In genomic region chr20:36745927-36746659, GRCh38 we compare ENCODE assay signal across 7 cellular contexts. TPM values are rescaled to one million over a fixed set of nuclear protein-coding genes. Genes with fewer than 3 reads are reported as not detected.
DNase-seq lines count a peak whose midpoint lies in the region; ATAC-seq and TF ChIP-seq lines count a peak whose summit lies in the region.

Gene NDRG3 (minus strand): TSS chr20:36746090. CDS start chr20:36721735, 24,355 bp downstream.

- peaks cover 6% of the 10 kb centered on the region for H3K79me2 ChIP-seq in hepatocyte

- no peaks in the 10 kb centered on the region for H3K9me3 Mint-ChIP-seq in T-helper 2 cell treated with Interferon-gamma antibody and Interleukin-4, amounts not matched to agents 5 μg/mL and 100 μg/mL, for 36 hours

- peak within 1 kb of the TSS; percentile 99 for H3K4me2 ChIP-seq in hepatocyte

- no peaks in the 10 kb centered on the region for H4K20me1 ChIP-seq in hepatocyte (ENCODE audit: insufficient read depth, poor library complexity, severe bottlenecking)

- peak within 1 kb of the TSS; percentile 72 for H3K4me3 ChIP-seq in astrocyte of the cerebellum (ENCODE audit: low read depth, low read length)
- H3K4me3 ChIP-seq in hepatocyte, result peak within 1 kb of the TSS; percentile 98

- H3K4me1 ChIP-seq in hepatocyte (ENCODE audit: insufficient read depth), result peaks cover 12% of the 10 kb centered on the region

- peak; percentile 96 to 97 for DNase-seq in NCI-H1930 (lab: John Stamatoyannopoulos, UW)
- peak; percentile 90 for DNase-seq in T-helper 2 cell treated with Interferon-gamma antibody and Interleukin-4, amounts not matched to agents 5 μg/mL and 100 μg/mL, for 36 hours (ENCODE audit: low spot score)
- DNase-seq in astrocyte of the cerebellum (ENCODE audit: low read depth), result peak; percentile 84
- DNase-seq in hepatocyte (ENCODE audit: low spot score), result peak; percentile 97
- DNase-seq in retina, result peak; percentile 85

- WGBS in hepatocyte (ENCODE audit: low lambda C conversion rate, missing lambda C conversion rate), result 25% methylated on average over 14 of the region's 63 CpGs

- peaks cover 6% of the 10 kb centered on the region for H3K36me3 Mint-ChIP-seq in T-helper 2 cell treated with Interferon-gamma antibody and Interleukin-4, amounts not matched to agents 5 μg/mL and 100 μg/mL, for 36 hours (ENCODE audit: low read depth)

- H3K4me3 Mint-ChIP-seq in T-helper 2 cell treated with Interferon-gamma antibody and Interleukin-4, amounts not matched to agents 5 μg/mL and 100 μg/mL, for 36 hours, result peak within 1 kb of the TSS; percentile 88

- in situ Hi-C loops in astrocyte of the cerebellum (cut with HindIII; ENCODE audit: low sequenced_read_pairs), result no loop called here

- H3K4me1 Mint-ChIP-seq in T-helper 2 cell treated with Interferon-gamma antibody and Interleukin-4, amounts not matched to agents 5 μg/mL and 100 μg/mL, for 36 hours (ENCODE audit: low read depth), result peaks cover 16% of the 10 kb centered on the region

- H2AFZ ChIP-seq in hepatocyte, result peak within 1 kb of the TSS; percentile 94

- no peaks in the 10 kb centered on the region for H3K27me3 ChIP-seq in hepatocyte

- H3K27ac ChIP-seq in hepatocyte, result no peak within 1 kb of the TSS

- no peaks in the 10 kb centered on the region for H3K9me2 ChIP-seq in hepatocyte (replicated peaks; ENCODE audit: insufficient read depth)

- TF ChIP-seq CTCF in astrocyte of the cerebellum (IDR thresholded peaks at IDR 0.05; ENCODE audit: low read depth, low read length, missing control alignments), result no peak
- no peak for TF ChIP-seq CTCF in hepatocyte (IDR thresholded peaks at IDR 0.05; ENCODE audit: poor library complexity)

- peak within 1 kb of the TSS; percentile 73 for H3K27ac Mint-ChIP-seq in T-helper 2 cell treated with Interferon-gamma antibody and Interleukin-4, amounts not matched to agents 5 μg/mL and 100 μg/mL, for 36 hours

- H3K9me3 ChIP-seq in hepatocyte (ENCODE audit: low read depth), result no peaks in the 10 kb centered on the region

- H3K36me3 ChIP-seq in hepatocyte (replicated peaks; ENCODE audit: insufficient read depth, low read depth), result no peaks in the 10 kb centered on the region

- peak; percentile 94 for ATAC-seq in GM18502 (IDR thresholded peaks at IDR 0.05; ENCODE audit: poor library complexity, unreplicated experiment)
- ATAC-seq in HG02970 (IDR thresholded peaks at IDR 0.05; ENCODE audit: low FRiP score, unreplicated experiment), result peak; percentile 90

- no peaks in the 10 kb centered on the region for H3K27me3 Mint-ChIP-seq in T-helper 2 cell treated with Interferon-gamma antibody and Interleukin-4, amounts not matched to agents 5 μg/mL and 100 μg/mL, for 36 hours (ENCODE audit: low read depth)

RNA-seq across cellular contexts. Expression of gene NDRG3, which starts in this region (rescaled TPM):
- total RNA-seq in hepatocyte, result 18.2 and 19.1 TPM in 2 replicates
- 13.6 and 19.5 TPM in 2 replicates for polyA plus RNA-seq in hepatocyte
